8 cellular contexts compared by ENCODE assay signal in the genomic region with DNA sequence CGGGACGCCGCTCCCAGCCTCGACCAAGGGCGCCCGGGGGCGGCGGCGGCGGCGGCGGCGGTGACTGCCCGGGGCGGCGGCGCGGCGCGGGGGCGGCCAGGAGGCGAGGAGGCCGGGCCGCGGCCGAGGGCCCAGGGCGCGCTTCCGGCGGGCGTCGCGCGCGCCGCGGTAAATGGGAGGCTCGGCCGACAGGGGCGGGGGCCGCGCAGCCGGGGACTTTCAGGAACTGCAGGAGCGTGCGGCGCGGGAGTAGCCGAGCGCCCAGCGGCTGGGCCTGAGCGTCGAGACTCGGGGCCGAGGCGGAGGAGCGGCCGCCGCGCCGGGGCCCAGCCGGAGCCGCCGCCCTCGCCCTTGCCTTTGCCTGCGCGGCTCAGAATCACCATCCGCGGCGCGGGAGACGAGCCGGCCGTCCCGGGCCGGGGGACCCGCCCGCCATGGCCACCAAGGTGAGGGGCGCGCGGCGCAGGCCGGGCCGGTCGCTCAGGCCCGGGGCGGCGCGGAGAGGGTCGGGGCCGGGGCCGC. TPM values are rescaled to one million over a fixed set of nuclear protein-coding genes. Genes with fewer than 3 reads are reported as not detected.
A peak's percentile ranks its signal among the peaks of the same experiment; 100 is the strongest.
DNase-seq lines count a peak whose midpoint lies in the region; ATAC-seq, FAIRE-seq and TF ChIP-seq lines count a peak whose summit lies in the region.

TSS of gene SNX9 (plus strand) at position 246 of the 522 bp plus-strand sequence. CDS start at position 435, 189 bp downstream.

- TF ChIP-seq CTCF in pancreas (IDR thresholded peaks at IDR 0.05): no peak

- intact Hi-C loops in Right ventricle myocardium superior (cut with DNase I) (no loop called here), pancreas (cut with DNase I) (no loop called here)

- H3K9ac ChIP-seq in HUES64 (ENCODE audit: low read depth, low read length): peak within 1 kb of the TSS; percentile 90

- WGBS in HUES64: under 1% methylated on average over 91 of the region's 91 CpGs
- 0 to 1% methylated on average over 47 to 91 of the region's 91 CpGs for WGBS in pancreas, 2 donors
- under 1% methylated on average over 91 of the region's 91 CpGs for WGBS in urinary bladder

- peaks cover 9% of the 10 kb centered on the region; the same call in 1 of the 2 replicates for H3K27me3 ChIP-seq in HUES64 (ENCODE audit: insufficient read depth, low read length)
- no peaks in the 10 kb centered on the region for H3K27me3 ChIP-seq in pancreas

- H3K4me3 ChIP-seq in HUES64 (ENCODE audit: low read length) (peak within 1 kb of the TSS; percentile 92), pancreas (peak within 1 kb of the TSS; percentile 83 to 94 (median 90)), urinary bladder (ENCODE audit: low read depth, low read length) (peak within 1 kb of the TSS; percentile 86)

- H3K4me1 ChIP-seq in HUES64 (ENCODE audit: insufficient read depth, low read length) (peaks cover 21% of the 10 kb centered on the region), pancreas (peaks cover 0 to 16% (median 0%) of the 10 kb centered on the region in 3 donors), urinary bladder (ENCODE audit: insufficient read depth) (no peaks in the 10 kb centered on the region)

- H3K27ac ChIP-seq in HUES64 (ENCODE audit: low read depth, low read length) (peak within 1 kb of the TSS; percentile 82), pancreas (peak within 1 kb of the TSS; percentile 91 to 98 (median 95)), urinary bladder (ENCODE audit: low read depth) (peak within 1 kb of the TSS; percentile 96)

- H3K36me3 ChIP-seq in HUES64 (ENCODE audit: insufficient read depth, low read length) (no peaks in the 10 kb centered on the region), pancreas (no peaks in the 10 kb centered on the region), urinary bladder (ENCODE audit: insufficient read depth) (no peaks in the 10 kb centered on the region)

- ATAC-seq in GM21515 (IDR thresholded peaks at IDR 0.05; ENCODE audit: unreplicated experiment) (peak; percentile 63), Right ventricle myocardium superior (ENCODE audit: poor library complexity) (peak; percentile 91), pancreas (peak; percentile 76 to 89 (median 84))

- DNase-seq in DMS153 treated with DMSO at 0.1 percent for 48 hours (lab: John Stamatoyannopoulos, UW; ENCODE audit: unreplicated experiment) (peak; percentile 65), SKM-1 treated with dmso at 0.1 percent for 144 hours (lab: John Stamatoyannopoulos, UW; ENCODE audit: unreplicated experiment) (peak; percentile 75), Right ventricle myocardium superior (peak; percentile 89), pancreas (peak; percentile 74 to 91 (median 80))
- DNase-seq in activated naive CD8-positive, alpha-beta T cell treated with anti-CD3 and anti-CD28 coated beads, Interleukin-2, amount 50 U/mL, for 16 hours (ENCODE audit: low read depth, low spot score): peak; percentile 40

- H3K9me3 ChIP-seq in HUES64 (ENCODE audit: insufficient read depth, low read depth, low read length) (no peaks in the 10 kb centered on the region), pancreas (no peaks in the 10 kb centered on the region)

- no peak for FAIRE-seq in pancreas (lab: Jason Lieb, UNC)

RNA-seq across cellular contexts. Expression of gene SNX9, which starts in this region (rescaled TPM):
- polyA plus RNA-seq in HUES64 (2013, experiment 1 of 2): 23.2 TPM
- polyA plus RNA-seq in HUES64 (2013, experiment 2 of 2): 24.6 TPM
- total RNA-seq in Right ventricle myocardium superior (34.4 TPM), pancreas (10 to 100 TPM; 14.6 to 27.4 (median 16.3) TPM), urinary bladder (36.0 TPM)
- polyA plus RNA-seq in pancreas (10 to 100 TPM; 14.2 to 16.3 TPM), urinary bladder (70.0 TPM)

Comparison
In these comparisons a context has a peak if more than half of its experiments do, and no peak if none do; other contexts are left out.
1. Peak in every context shown above with its lines: DNase-seq, ATAC-seq, H3K4me3 ChIP-seq and H3K27ac ChIP-seq.